ENCODE assay signal across 22 cellular contexts in genomic region chrX:135395064-135395463, GRCh38. TPM values are rescaled to one million over a fixed set of nuclear protein-coding genes. Genes with fewer than 3 reads are reported as not detected.
"Had no signal": no experiment of that assay in that cellular context is flagged by ENCODE, and none has a peak within 500 bp of the region (broad histone marks: within the 10 kb centered on the region; RNA-seq: fewer than 3 reads in every experiment).

No MANE protein-coding gene starts in this region.

- H3K27ac ChIP-seq: KMS-11, Peyer's patch, SJSA1 had no signal

- H3K36me3 ChIP-seq: Peyer's patch, SJSA1 had no signal

- H3K4me3 ChIP-seq: Peyer's patch, SJSA1 had no signal

- H3K27me3 ChIP-seq: Peyer's patch, SJSA1 had no signal

- H3K9me3 ChIP-seq: Peyer's patch, SJSA1, SK-N-SH had no signal

- DNase-seq: Karpas-422, MM.1S, MV-4-11, NCI-H1092, NCI-H1694 treated with DMSO at 0.1 percent for 48 hours, NCI-H187 treated with DMSO at 0.1 percent for 48 hours, NCI-H2171 treated with DMSO at 0.1 percent for 48 hours, NCI-H2227 treated with DMSO at 0.1 percent for 48 hours, NCI-H345, NCI-H446, NCI-H524 treated with DMSO at 0.1 percent for 48 hours, NCI-H526 treated with DMSO at 0.1 percent for 48 hours, NCI-H774, OCI-M1, Peyer's patch, Right ventricle myocardium superior, RPMI8226, SHP77 treated with DMSO at 0.1 percent for 48 hours, SK-N-SH, SW 1271 had no signal

RNA-seq across cellular contexts. Expression of gene SMIM10L2A, which starts 26.7 kb away (rescaled TPM):
- total RNA-seq: SJSA1 had no signal
